In genomic region chr7:100544386-100544785, GRCh38 we compare ENCODE assay signal across 9 cellular contexts. TPM values are rescaled to one million over a fixed set of nuclear protein-coding genes. Genes with fewer than 3 reads are reported as not detected.
DNase-seq lines count a peak whose midpoint lies in the region; ATAC-seq and TF ChIP-seq lines count a peak whose summit lies in the region.
"Had no signal": no experiment of that assay in that cellular context is flagged by ENCODE, and none has a peak within 500 bp of the region (broad histone marks: within the 10 kb centered on the region; RNA-seq: fewer than 3 reads in every experiment).

No MANE protein-coding gene starts in this region.

- H3K4me1 ChIP-seq in mesenchymal stem cell (ENCODE audit: control insufficient read depth, insufficient read depth, low read depth, low read length) = peaks cover 13% of the 10 kb centered on the region
- H3K4me1 ChIP-seq in tibial artery = peaks cover 0 to 77% (median 66%) of the 10 kb centered on the region in 4 donors

- no peaks in the 10 kb centered on the region for H3K27me3 ChIP-seq in mesenchymal stem cell (ENCODE audit: control insufficient read depth in 1 of 2, insufficient read depth in 1 of 2, low read length in 2 of 2)
- no peaks in the 10 kb centered on the region for H3K27me3 ChIP-seq in tibial artery

- H4K8ac ChIP-seq in mesenchymal stem cell (ENCODE audit: low read length) = peak overlapping the region; percentile 73

- peaks cover 93% of the 10 kb centered on the region for H3K4me1 Mint-ChIP-seq in activated T-cell treated with anti-CD3 and anti-CD28 coated beads, Interleukin-2, amount 50 U/mL, for 4 hours (ENCODE audit: low read depth)

- no peak overlapping the region for H3K14ac ChIP-seq in mesenchymal stem cell (ENCODE audit: low read length in 2 of 2)

- no peak overlapping the region for H3K4me2 ChIP-seq in mesenchymal stem cell (ENCODE audit: low read length, poor library complexity, severe bottlenecking)

- no peak overlapping the region for H3K23ac ChIP-seq in mesenchymal stem cell (ENCODE audit: low read length in 2 of 2)

- no peak for ATAC-seq in activated T-cell treated with anti-CD3 and anti-CD28 coated beads, Interleukin-2, amount 50 U/mL, for 4 hours

- H3K4me3 ChIP-seq in mesenchymal stem cell (ENCODE audit: insufficient read depth in 1 of 2, low read depth in 1 of 2, low read length in 2 of 2) (no peak overlapping the region), tibial artery (no peak overlapping the region)

- peak overlapping the region; percentile 69 for H2AK5ac ChIP-seq in mesenchymal stem cell (ENCODE audit: low read length, severe bottlenecking)

- WGBS in adipose tissue, 3 donors = 23 to 46% (median 37%) methylated on average over 5 of the region's 5 CpGs
- 13% methylated on average over 4 of the region's 5 CpGs for WGBS in mesenchymal stem cell

- no peak overlapping the region for H2BK120ac ChIP-seq in mesenchymal stem cell (ENCODE audit: low read depth, low read length)

- H3K18ac ChIP-seq in mesenchymal stem cell (ENCODE audit: low read depth in 1 of 2, low read length in 2 of 2) = no peak overlapping the region

- TF ChIP-seq POLR2A in erythroblast (IDR thresholded peaks at IDR 0.05; ENCODE audit: low read length) = no peak

- H2BK5ac ChIP-seq in mesenchymal stem cell (ENCODE audit: low read depth, low read length, poor library complexity, severe bottlenecking) = no peak overlapping the region

- H3K79me1 ChIP-seq in mesenchymal stem cell (replicated peaks; ENCODE audit: low read length, poor library complexity, severe bottlenecking) = peaks cover 34% of the 10 kb centered on the region

- intact Hi-C loops in tibial artery (cut with DNase I; ENCODE audit: low total_unique reads) = no loop called here

- H3K9me3 ChIP-seq in mesenchymal stem cell (ENCODE audit: control insufficient read depth, low read length) = no peaks in the 10 kb centered on the region
- H3K9me3 ChIP-seq in tibial artery = no peaks in the 10 kb centered on the region

- H3K36me3 ChIP-seq in mesenchymal stem cell (ENCODE audit: control insufficient read depth in 1 of 2, insufficient read depth in 2 of 2, low read depth in 1 of 2, low read length in 2 of 2) (peaks cover 2 to 4% of the 10 kb centered on the region in 2 experiments), tibial artery (peaks cover 0 to 5% (median 4%) of the 10 kb centered on the region in 3 donors)

- H3K36me3 Mint-ChIP-seq in activated T-cell treated with anti-CD3 and anti-CD28 coated beads, Interleukin-2, amount 50 U/mL, for 4 hours (ENCODE audit: insufficient read depth) = peaks cover 3% of the 10 kb centered on the region

- H3K27me3 Mint-ChIP-seq in activated T-cell treated with anti-CD3 and anti-CD28 coated beads, Interleukin-2, amount 50 U/mL, for 4 hours (ENCODE audit: low read depth) = no peaks in the 10 kb centered on the region

- no peak for DNase-seq in activated T-cell treated with anti-CD3 and anti-CD28 coated beads, Interleukin-2, amount 50 U/mL, for 4 hours
- no peak for DNase-seq in activated T-cell treated with anti-CD3 and anti-CD28 coated beads, Interleukin-2, amount 50 U/mL, for 1 hour
- DNase-seq in mesenchymal stem cell (no peak), tibial artery (no peak), erythroblast (lab: John Stamatoyannopoulos, UW) (no peak), NCI-H82 (lab: John Stamatoyannopoulos, UW) (no peak), cerebellar nuclear complex (lab: John Stamatoyannopoulos, UW) (no peak)
- DNase-seq: activated CD4-positive, alpha-beta T cell treated with anti-CD3 and anti-CD28 coated beads for 48 hours had no signal

- TF ChIP-seq CTCF in tibial artery (IDR thresholded peaks at IDR 0.05) = no peak

- H3K4ac ChIP-seq in mesenchymal stem cell (ENCODE audit: low read depth in 1 of 2, low read length in 2 of 2) = no peak overlapping the region

- no peak overlapping the region for H4K91ac ChIP-seq in mesenchymal stem cell (ENCODE audit: low read length)

- no peak overlapping the region for H2BK15ac ChIP-seq in mesenchymal stem cell (ENCODE audit: low read depth, poor library complexity, severe bottlenecking)

- no peaks in the 10 kb centered on the region for H3K9me3 Mint-ChIP-seq in activated T-cell treated with anti-CD3 and anti-CD28 coated beads, Interleukin-2, amount 50 U/mL, for 4 hours

- peak overlapping the region; percentile 11 for H3K9ac ChIP-seq in mesenchymal stem cell (ENCODE audit: low read length)

- peak overlapping the region; percentile 56 to 89 for H2BK12ac ChIP-seq in mesenchymal stem cell (ENCODE audit: low read length in 2 of 2)

- H3K4me3 Mint-ChIP-seq in activated T-cell treated with anti-CD3 and anti-CD28 coated beads, Interleukin-2, amount 50 U/mL, for 4 hours = peak overlapping the region; percentile 98

- H2AFZ ChIP-seq in mesenchymal stem cell (ENCODE audit: low read depth, low read length) = no peak overlapping the region

- peak overlapping the region; percentile 4 for H3K27ac ChIP-seq in adipose tissue (ENCODE audit: low read depth, low read length)
- H3K27ac ChIP-seq in mesenchymal stem cell (ENCODE audit: low read length, poor library complexity, severe bottlenecking) = no peak overlapping the region
- peak overlapping the region; percentile 85 to 92 for H3K27ac ChIP-seq in tibial artery

RNA-seq across cellular contexts. Expression of gene AGFG2, which starts 5.4 kb away (rescaled TPM):
- 10 to 100 TPM; 58.6 to 72.0 (median 65.9) TPM for total RNA-seq in activated T-cell treated with anti-CD3 and anti-CD28 coated beads, Interleukin-2, amount 50 U/mL, for 4 hours
- polyA plus RNA-seq in adipose tissue = 10 to 100 TPM; 10.4 to 21.8 (median 16.6) TPM
- 5.6 TPM for polyA plus RNA-seq in mesenchymal stem cell (2013, experiment 1 of 2)
- 5.7 TPM for polyA plus RNA-seq in mesenchymal stem cell (2013, experiment 2 of 2)

RNA-seq across cellular contexts. Expression of gene SAP25, which starts 29.3 kb away (rescaled TPM):
- total RNA-seq in activated T-cell treated with anti-CD3 and anti-CD28 coated beads, Interleukin-2, amount 50 U/mL, for 4 hours = 1 to 10 TPM; 6.2 to 8.1 (median 7.6) TPM
- polyA plus RNA-seq in adipose tissue = 1 to 10 TPM; 2.5 to 4.3 (median 2.9) TPM
- 1.9 TPM for polyA plus RNA-seq in mesenchymal stem cell (2013, experiment 1 of 2)
- polyA plus RNA-seq in mesenchymal stem cell (2013, experiment 2 of 2) = 1.4 TPM

RNA-seq across cellular contexts. Expression of gene LRCH4, which starts 41.5 kb away (rescaled TPM):
- 10 to 100 TPM; 69.3 to 75.5 (median 73.1) TPM for total RNA-seq in activated T-cell treated with anti-CD3 and anti-CD28 coated beads, Interleukin-2, amount 50 U/mL, for 4 hours
- 10 to 100 TPM; 23.5 to 37.1 (median 33.4) TPM for polyA plus RNA-seq in adipose tissue
- 72.6 TPM for polyA plus RNA-seq in mesenchymal stem cell (2013, experiment 1 of 2)
- 68.0 TPM for polyA plus RNA-seq in mesenchymal stem cell (2013, experiment 2 of 2)

RNA-seq across cellular contexts. Expression of gene FBXO24, which starts 41.7 kb away (rescaled TPM):
- total RNA-seq in activated T-cell treated with anti-CD3 and anti-CD28 coated beads, Interleukin-2, amount 50 U/mL, for 4 hours = under 1 TPM; 0.14 to 0.40 (median 0.34) TPM
- polyA plus RNA-seq in adipose tissue = under 1 TPM; 0.16 to 0.52 (median 0.45) TPM
- polyA plus RNA-seq in mesenchymal stem cell (2013, experiment 1 of 2) = 0.37 TPM
- polyA plus RNA-seq in mesenchymal stem cell (2013, experiment 2 of 2) = 0.33 TPM

RNA-seq across cellular contexts. Expression of gene PCOLCE, which starts 57.8 kb away (rescaled TPM):
- total RNA-seq in activated T-cell treated with anti-CD3 and anti-CD28 coated beads, Interleukin-2, amount 50 U/mL, for 4 hours = 1 to 10 TPM; 1.4 to 3.1 (median 2.0) TPM
- 10 to 100 TPM; 21.8 to 89.5 (median 80.4) TPM for polyA plus RNA-seq in adipose tissue
- polyA plus RNA-seq in mesenchymal stem cell (2013, experiment 1 of 2) = 255 TPM
- polyA plus RNA-seq in mesenchymal stem cell (2013, experiment 2 of 2) = 254 TPM
